In genomic region chr7:106924468-106924867, GRCh38 we compare ENCODE assay signal across 2 cellular contexts. TPM values are rescaled to one million over a fixed set of nuclear protein-coding genes. Genes with fewer than 3 reads are reported as not detected.
"Had no signal": no experiment of that assay in that cellular context is flagged by ENCODE, and none has a peak within 500 bp of the region (broad histone marks: within the 10 kb centered on the region; RNA-seq: fewer than 3 reads in every experiment).

No MANE protein-coding gene starts in this region.

RNA-seq across cellular contexts. Expression of gene PIK3CG, which starts 59.4 kb away (rescaled TPM):
- total RNA-seq: HepG2 had no signal
- polyA plus RNA-seq: HepG2, IMR-90 had no signal
